8 cellular contexts compared by ENCODE assay signal in genomic region chr2:72143441-72144356, GRCh38.
DNase-seq lines count a peak whose midpoint lies in the region; TF ChIP-seq lines count a peak whose summit lies in the region.

No MANE protein-coding gene starts in this region.

- no peak for TF ChIP-seq CTCF in GM10266 (IDR thresholded peaks at IDR 0.05; ENCODE audit: control insufficient read depth, insufficient read depth, low read depth, missing control alignments)

- H3K36me3 ChIP-seq in ES-I3 (ENCODE audit: insufficient read depth, low read length) (no peaks in the 10 kb centered on the region), iPS-15b (ENCODE audit: control insufficient read depth, insufficient read depth, low read length) (no peaks in the 10 kb centered on the region), rectal smooth muscle tissue (ENCODE audit: control insufficient read depth, insufficient read depth, low read length) (no peaks in the 10 kb centered on the region)

- peak; percentile 30 to 39 for DNase-seq in activated T-cell treated with anti-CD3 and anti-CD28 coated beads, Interleukin-2, amount 50 U/mL, for 48 hours
- DNase-seq in SKM-1 (lab: John Stamatoyannopoulos, UW; ENCODE audit: unreplicated experiment) (no peak), KBM-7 (no peak), SHP77 (lab: John Stamatoyannopoulos, UW) (no peak), GM10266 (ENCODE audit: extremely low spot score) (no peak)

- H3K4me3 ChIP-seq in iPS-15b (ENCODE audit: low read depth, low read length) (peak overlapping the region; percentile 54), rectal smooth muscle tissue (ENCODE audit: low read length) (peak overlapping the region; percentile 37)

- H3K27me3 ChIP-seq in iPS-15b (ENCODE audit: control insufficient read depth, insufficient read depth, low read length) (peaks cover 83% of the 10 kb centered on the region), rectal smooth muscle tissue (ENCODE audit: control insufficient read depth, insufficient read depth, low read length) (peaks cover 28% of the 10 kb centered on the region)

- H3K9ac ChIP-seq in ES-I3 (ENCODE audit: low read depth, low read length) (peak overlapping the region; percentile 47; the same call in 1 of the 2 replicates), iPS-15b (ENCODE audit: low read depth, low read length) (no peak overlapping the region), rectal smooth muscle tissue (ENCODE audit: low read length) (no peak overlapping the region)

- H3K9me3 ChIP-seq in ES-I3 (ENCODE audit: control insufficient read depth, insufficient read depth, low read length): no peaks in the 10 kb centered on the region
- no peaks in the 10 kb centered on the region for H3K9me3 ChIP-seq in iPS-15b (ENCODE audit: control insufficient read depth, insufficient read depth, low read length)

- in situ Hi-C loops in KBM-7 (cut with MboI; ENCODE audit: low pct_unique_long_range_greater_than_20kb, low sequenced_read_pairs): loop anchor here (25.0 kb wide), 1 partner anchor 606 kb away; no protein-coding TSS in a partner anchor

- H3K4me1 ChIP-seq in ES-I3 (ENCODE audit: insufficient read depth, low read length) (peaks cover 9% of the 10 kb centered on the region), iPS-15b (ENCODE audit: control insufficient read depth, insufficient read depth, low read length) (no peaks in the 10 kb centered on the region), rectal smooth muscle tissue (ENCODE audit: control insufficient read depth, insufficient read depth, low read length) (peaks cover 6% of the 10 kb centered on the region)

- H3K27ac ChIP-seq in rectal smooth muscle tissue (ENCODE audit: low read depth, low read length): no peak overlapping the region

Comparison
In these comparisons a context has a peak if more than half of its experiments do, and no peak if none do; other contexts are left out.
1. DNase-seq: peak in activated T-cell treated with anti-CD3 and anti-CD28 coated beads, Interleukin-2, amount 50 U/mL, for 48 hours (2 of 2); none in SKM-1 (single experiment), KBM-7 (single experiment), SHP77 (0 of 2) and GM10266 (single experiment).